In genomic region chr3:122925756-122926155, GRCh38 we compare ENCODE assay signal across 7 cellular contexts.
"Had no signal": no experiment of that assay in that cellular context is flagged by ENCODE, and none has a peak within 500 bp of the region (broad histone marks: within the 10 kb centered on the region; RNA-seq: fewer than 3 reads in every experiment).

No MANE protein-coding gene starts in this region.

- H3K27ac ChIP-seq: GM23248 had no signal

- H3K4me3 ChIP-seq: GM23248, HAP-1 had no signal

- H3K9me3 ChIP-seq: HAP-1 had no signal

- H2AFZ ChIP-seq: GM23248 had no signal

- DNase-seq: GM23248, GOT3, H7, HFFc6, IMR-90 had no signal

- ATAC-seq: HCT116 had no signal

- H3K4me3 Mint-ChIP-seq: HFFc6 had no signal

- H3K36me3 ChIP-seq: HAP-1 had no signal

- H3K27ac Mint-ChIP-seq: HFFc6 had no signal

- H3K9ac ChIP-seq: GM23248 had no signal

- H3K9me3 Mint-ChIP-seq: HFFc6 had no signal
